14 cellular contexts compared by ENCODE assay signal in the genomic region with DNA sequence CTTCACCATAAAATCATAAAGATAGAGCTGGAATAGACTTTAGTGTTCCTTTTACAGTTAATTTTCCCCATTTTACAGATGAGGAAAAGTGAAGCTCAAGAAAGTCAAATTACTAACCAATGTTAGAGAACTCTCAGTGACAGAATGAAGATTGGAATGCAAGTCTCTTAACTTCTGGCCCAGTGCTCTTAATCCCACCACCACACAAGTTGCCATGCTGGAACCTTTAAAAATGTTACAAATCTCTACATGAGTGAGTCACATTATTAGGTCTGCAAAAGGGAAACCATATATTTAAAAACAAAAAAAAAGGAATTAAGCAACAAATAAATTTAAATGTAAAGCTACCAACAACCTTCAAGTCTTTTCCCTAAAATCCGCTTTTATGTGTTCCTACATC. TPM values are rescaled to one million over a fixed set of nuclear protein-coding genes. Genes with fewer than 3 reads are reported as not detected.
DNase-seq lines count a peak whose midpoint lies in the region; ATAC-seq, FAIRE-seq and TF ChIP-seq lines count a peak whose summit lies in the region.
"Had no signal": no experiment of that assay in that cellular context is flagged by ENCODE, and none has a peak within 500 bp of the region (broad histone marks: within the 10 kb centered on the region; RNA-seq: fewer than 3 reads in every experiment).

No MANE protein-coding gene starts in this region.

- peaks cover 74% of the 10 kb centered on the region for H3K4me1 Mint-ChIP-seq in chondrocyte (ENCODE audit: low read depth)
- peaks cover 47% of the 10 kb centered on the region for H3K4me1 Mint-ChIP-seq in mesothelial cell of epicardium
- peaks cover 24 to 37% (median 34%) of the 10 kb centered on the region in 7 donors for H3K4me1 Mint-ChIP-seq in naive thymus-derived CD4-positive, alpha-beta T cell

- TF ChIP-seq POLR2A in A549 (IDR thresholded peaks at IDR 0.05; ENCODE audit: low read length): no peak
- TF ChIP-seq POLR2A in IMR-90 (IDR thresholded peaks at IDR 0.05; ENCODE audit: low read depth, low read length): no peak

- H2BK5ac ChIP-seq in IMR-90 (ENCODE audit: low read depth, low read length, poor library complexity, severe bottlenecking): peak overlapping the region; percentile 73

- no peak overlapping the region for H2AK5ac ChIP-seq in IMR-90 (ENCODE audit: low read depth, low read length)

- dilution Hi-C loops in IMR-90 (cut with HindIII; ENCODE audit: low sequenced_read_pairs, unreplicated experiment): no loop called here

- no peak overlapping the region for H2BK15ac ChIP-seq in IMR-90 (ENCODE audit: low read depth, low read length)

- no peak overlapping the region for H2BK120ac ChIP-seq in IMR-90 (ENCODE audit: low read depth, low read length)

- H2AFZ ChIP-seq in IMR-90 (replicated peaks; ENCODE audit: low read length, poor library complexity): no peak overlapping the region

- no peaks in the 10 kb centered on the region for H3K9me3 ChIP-seq in A549
- H3K9me3 ChIP-seq in IMR-90 (ENCODE audit: control insufficient read depth, insufficient read depth, low read length): no peaks in the 10 kb centered on the region
- no peaks in the 10 kb centered on the region for H3K9me3 ChIP-seq in naive thymus-derived CD4-positive, alpha-beta T cell (ENCODE audit: control insufficient read depth in 2 of 3, low read length in 3 of 3)
- H3K9me3 ChIP-seq: tibial nerve had no signal

- H3K4me3 ChIP-seq in A549 (no peak overlapping the region; the same call in 2 of the 3 replicates), IMR-90 (ENCODE audit: insufficient read depth, low read depth, low read length) (no peak overlapping the region)
- no peak overlapping the region for H3K4me3 ChIP-seq in naive thymus-derived CD4-positive, alpha-beta T cell (ENCODE audit: low read length)
- H3K4me3 ChIP-seq: tibial nerve had no signal

- FAIRE-seq in A549 (lab: Jason Lieb, UNC): no peak

- no peak for TF ChIP-seq EP300 in A549 (IDR thresholded peaks at IDR 0.05)

- no peak for ATAC-seq in A549
- ATAC-seq in IMR-90 (ENCODE audit: low read depth): no peak
- ATAC-seq in naive thymus-derived CD4-positive, alpha-beta T cell: no peak
- ATAC-seq: activated naive CD4-positive, alpha-beta T cell treated with anti-CD3 and anti-CD28 coated beads, Interleukin-2, amount 50 U/mL, for 72 hours; HCT116 had no signal

- no peaks in the 10 kb centered on the region for H3K27me3 Mint-ChIP-seq in chondrocyte (ENCODE audit: low read depth)
- H3K27me3 Mint-ChIP-seq in mesothelial cell of epicardium (ENCODE audit: low read depth): peaks cover 4% of the 10 kb centered on the region
- peaks cover 49 to 79% (median 65%) of the 10 kb centered on the region in 5 donors for H3K27me3 Mint-ChIP-seq in naive thymus-derived CD4-positive, alpha-beta T cell

- in situ Hi-C loops in IMR-90 (cut with MboI; ENCODE audit: low sequenced_read_pairs): no loop called here

- no peak overlapping the region for H3K14ac ChIP-seq in IMR-90 (replicated peaks; ENCODE audit: low read depth, low read length)

- H4K8ac ChIP-seq in IMR-90 (ENCODE audit: low read depth in 2 of 2, low read length in 2 of 2): no peak overlapping the region

- CTCF ChIA-PET in A549 (lab: Yijun Ruan, JAX): no interaction called here
- CTCF ChIA-PET in IMR-90 (lab: Yijun Ruan, JAX): interaction anchor here (0.6 kb wide), 1 partner anchor 25 kb away, joined by 3 read pairs; no protein-coding TSS in a partner anchor
- CTCF ChIA-PET in naive thymus-derived CD4-positive, alpha-beta T cell (lab: Charles Lee): no interaction called here

- H3K27ac Mint-ChIP-seq in chondrocyte (ENCODE audit: unreplicated experiment) (peak overlapping the region; percentile 79), mesothelial cell of epicardium (peak overlapping the region; percentile 62)
- H3K27ac Mint-ChIP-seq in naive thymus-derived CD4-positive, alpha-beta T cell: no peak overlapping the region
- H3K27ac Mint-ChIP-seq: activated naive CD4-positive, alpha-beta T cell treated with anti-CD3 and anti-CD28 coated beads, Interleukin-2, amount 50 U/mL, for 72 hours had no signal

- H3K4me2 ChIP-seq in A549 (peak overlapping the region; percentile 97), IMR-90 (ENCODE audit: low read depth, low read length) (peak overlapping the region; percentile 48)

- no peak overlapping the region for H3K23ac ChIP-seq in IMR-90 (ENCODE audit: low read depth, low read length)

- H3K4me3 Mint-ChIP-seq in chondrocyte (ENCODE audit: unreplicated experiment) (peak overlapping the region; percentile 80), mesothelial cell of epicardium (no peak overlapping the region)
- no peak overlapping the region for H3K4me3 Mint-ChIP-seq in naive thymus-derived CD4-positive, alpha-beta T cell

- no peak overlapping the region for H3K56ac ChIP-seq in IMR-90 (ENCODE audit: extremely low read depth, insufficient read depth, low read length)

- H3K36me3 ChIP-seq in IMR-90 (ENCODE audit: control insufficient read depth, insufficient read depth, low read length): no peaks in the 10 kb centered on the region
- no peaks in the 10 kb centered on the region for H3K36me3 ChIP-seq in naive thymus-derived CD4-positive, alpha-beta T cell (ENCODE audit: control insufficient read depth in 2 of 3, insufficient read depth in 3 of 3, low read length in 3 of 3)
- H3K36me3 ChIP-seq: tibial nerve had no signal

- H3K9me3 Mint-ChIP-seq in chondrocyte (ENCODE audit: low read depth) (no peaks in the 10 kb centered on the region), mesothelial cell of epicardium (no peaks in the 10 kb centered on the region)
- no peaks in the 10 kb centered on the region for H3K9me3 Mint-ChIP-seq in naive thymus-derived CD4-positive, alpha-beta T cell
- H3K9me3 Mint-ChIP-seq: activated naive CD4-positive, alpha-beta T cell treated with anti-CD3 and anti-CD28 coated beads, Interleukin-2, amount 50 U/mL, for 72 hours had no signal

- POLR2A ChIA-PET in A549 (lab: Yijun Ruan, JAX): no interaction called here
- POLR2A ChIA-PET in IMR-90 (lab: Charles Lee; ENCODE audit: unreplicated experiment): no interaction called here
- POLR2A ChIA-PET in naive thymus-derived CD4-positive, alpha-beta T cell (lab: Charles Lee): no interaction called here

- intact Hi-C loops in IMR-90 (cut with micrococcal nuclease): loop anchor here (5.0 to 10.0 kb wide), 2 partner anchors 87 to 440 kb away; a partner anchor contains a TSS
- intact Hi-C loops in naive thymus-derived CD4-positive, alpha-beta T cell (cut with micrococcal nuclease): loop anchor here (5.0 to 10.0 kb wide), 2 partner anchors 1140 to 1143 kb away; a partner anchor contains a TSS

- H2AK9ac ChIP-seq in IMR-90 (replicated peaks; ENCODE audit: low read depth, low read length, poor library complexity): no peak overlapping the region

- H3K18ac ChIP-seq in IMR-90 (ENCODE audit: low read depth, low read length): no peak overlapping the region

- H3K4me1 ChIP-seq in A549: peaks cover 67% of the 10 kb centered on the region
- peaks cover 5% of the 10 kb centered on the region for H3K4me1 ChIP-seq in IMR-90 (ENCODE audit: control insufficient read depth, insufficient read depth, low read length)
- peaks cover 26% of the 10 kb centered on the region in 2 donors for H3K4me1 ChIP-seq in naive thymus-derived CD4-positive, alpha-beta T cell (ENCODE audit: control insufficient read depth in 2 of 2, insufficient read depth in 2 of 2, low read length in 2 of 2)

- peaks cover 0 to 16% of the 10 kb centered on the region in 2 experiments; a peak in 2 of 4 replicates for H3K79me1 ChIP-seq in IMR-90 (ENCODE audit: low read depth in 1 of 2, low read length in 2 of 2)

- H3K27ac ChIP-seq in A549 (no peak overlapping the region), IMR-90 (ENCODE audit: insufficient read depth, low read length) (no peak overlapping the region)
- H3K27ac ChIP-seq in naive thymus-derived CD4-positive, alpha-beta T cell (ENCODE audit: low read depth, low read length): no peak overlapping the region

- no peak overlapping the region for H3K9ac ChIP-seq in IMR-90 (ENCODE audit: low read depth, low read length)

- no peaks in the 10 kb centered on the region for H3K36me3 Mint-ChIP-seq in chondrocyte (ENCODE audit: low read depth)
- no peaks in the 10 kb centered on the region for H3K36me3 Mint-ChIP-seq in mesothelial cell of epicardium
- H3K36me3 Mint-ChIP-seq in naive thymus-derived CD4-positive, alpha-beta T cell: no peaks in the 10 kb centered on the region
- H3K36me3 Mint-ChIP-seq: activated naive CD4-positive, alpha-beta T cell treated with anti-CD3 and anti-CD28 coated beads, Interleukin-2, amount 50 U/mL, for 72 hours had no signal

- 0 out of 2 replicates have a peak, but pooled peaks cover 4% of the 10 kb centered on the region for H3K9me1 ChIP-seq in IMR-90 (ENCODE audit: insufficient read depth, low read length)

- H3K27me3 ChIP-seq in IMR-90 (ENCODE audit: control insufficient read depth, insufficient read depth, low read length): no peaks in the 10 kb centered on the region
- H3K27me3 ChIP-seq in naive thymus-derived CD4-positive, alpha-beta T cell (ENCODE audit: control insufficient read depth in 2 of 2, insufficient read depth in 2 of 2, low read length in 2 of 2): peaks cover 3 to 18% of the 10 kb centered on the region in 2 donors
- H3K27me3 ChIP-seq: tibial nerve had no signal

- TF ChIP-seq CTCF in A549 (IDR thresholded peaks at IDR 0.05) (no peak), IMR-90 (conservative IDR thresholded peaks at IDR 0.05; ENCODE audit: low read depth, low read length) (no peak), chondrocyte (IDR thresholded peaks at IDR 0.05) (no peak), mesothelial cell of epicardium (IDR thresholded peaks at IDR 0.05; ENCODE audit: unreplicated experiment) (no peak)

- no TSS peak for BruUV-seq in IMR-90 (replicated peaks; lab: Mats Ljungman, UMichigan)

- H3K4ac ChIP-seq in IMR-90 (ENCODE audit: low read depth, low read length): no peak overlapping the region

- 95% methylated on average over 1 of the region's 1 CpG for WGBS in A549 (ENCODE audit: missing lambda C conversion rate)
- WGBS in IMR-90 (ENCODE audit: extremely low coverage in 2 of 2, insufficient read length in 1 of 2), 2 experiments: no CpG with 5 or more reads among the region's 1 CpG

- TF ChIP-seq RAD21 in A549 (conservative IDR thresholded peaks at IDR 0.05 in 1 of 2, IDR thresholded peaks at IDR 0.05 in 1 of 2) (no peak), IMR-90 (IDR thresholded peaks at IDR 0.05; ENCODE audit: low read length) (no peak)

- H4K20me1 ChIP-seq in IMR-90 (ENCODE audit: insufficient read depth, low read length): peaks cover 59% of the 10 kb centered on the region

- H4K91ac ChIP-seq in IMR-90 (ENCODE audit: insufficient read depth, low read depth, low read length): no peak overlapping the region

- no peak for DNase-seq in A549 (ENCODE audit: low read depth in 1 of 2, low spot score in 1 of 2)
- peak; percentile 63 for DNase-seq in IMR-90
- DNase-seq in chondrocyte (ENCODE audit: low spot score): no peak
- DNase-seq in mesothelial cell of epicardium (ENCODE audit: low spot score in 2 of 2, unreplicated experiment in 2 of 2): no peak
- no peak for DNase-seq in NK-92 treated with Interleukin-12 subunit alpha and Interleukin-12 subunit beta, amount 100 ng/mL, for 24 hours (lab: John Stamatoyannopoulos, UW)
- no peak for DNase-seq in effector CD4-positive, alpha-beta T cell
- DNase-seq in medulla oblongata (ENCODE audit: extremely low spot score): no peak
- DNase-seq in naive thymus-derived CD4-positive, alpha-beta T cell: no peak
- DNase-seq: KBM-7, OCI-M1, small intestine had no signal

- H2BK20ac ChIP-seq in IMR-90 (ENCODE audit: low read depth, low read length): no peak overlapping the region

- no peak overlapping the region for H4K5ac ChIP-seq in IMR-90 (ENCODE audit: low read depth, low read length)

RNA-seq across cellular contexts. Expression of a gene that starts 3.5 kb away (rescaled TPM):
- 194 and 201 TPM in 2 replicates for polyA plus RNA-seq in A549 (2011; rRNA removed)
- 63.8 and 70.9 TPM in 2 replicates for polyA plus RNA-seq in A549 (2012; cell fraction: cytosol; rRNA removed)
- 26.5 and 28.7 TPM in 2 replicates for polyA plus RNA-seq in A549 (2012; cell fraction: nucleus; rRNA removed)
- 89.4 to 106 TPM (median 98.8 TPM) in 3 replicates for polyA plus RNA-seq in A549 (2017; fragmentation: RNase III; extraction: RNeasy Plus Mini Kit Qiagen cat#74134 plus additional on column Dnase treatment)
- polyA minus RNA-seq in A549 (2011; rRNA and poly(A)+ RNA removed): 71.5 and 81.4 TPM in 2 replicates
- total RNA-seq in IMR-90 (2012; rRNA removed): 160 and 188 TPM in 2 replicates
- 63.5 and 91.1 TPM in 2 replicates for polyA plus RNA-seq in IMR-90 (2012; rRNA removed)
- polyA plus RNA-seq in IMR-90 (2012; cell fraction: cytosol; rRNA removed): 14.3 and 16.6 TPM in 2 replicates
- polyA plus RNA-seq in IMR-90 (2012; cell fraction: nucleus; rRNA removed; ENCODE audit: low replicate concordance): 5.6 and 63.7 TPM in 2 replicates
- 164 to 189 TPM (median 186 TPM) in 3 replicates for total RNA-seq in chondrocyte
- total RNA-seq in mesothelial cell of epicardium: 98.9 to 106 TPM (median 104 TPM) in 3 replicates
- 1 to 10 TPM; 2.4 to 4.1 (median 2.7) TPM for total RNA-seq in naive thymus-derived CD4-positive, alpha-beta T cell
- under 1 TPM; 0.31 to 0.57 TPM for polyA plus RNA-seq in naive thymus-derived CD4-positive, alpha-beta T cell

RNA-seq across cellular contexts. Expression of a gene that starts 43.7 kb away (rescaled TPM):
- polyA plus RNA-seq in A549 (2011; rRNA removed) (4.4 TPM in 2 replicates), A549 (2017; fragmentation: RNase III; extraction: RNeasy Plus Mini Kit Qiagen cat#74134 plus additional on column Dnase treatment) (1.1 to 1.5 TPM (median 1.2 TPM) in 3 replicates), IMR-90 (2012; rRNA removed) (0.46 and 0.86 TPM in 2 replicates)
- 0.73 and 0.91 TPM in 2 replicates for polyA plus RNA-seq in A549 (2012; cell fraction: cytosol; rRNA removed)
- polyA plus RNA-seq in A549 (2012; cell fraction: nucleus; rRNA removed): 0.23 and 0.32 TPM in 2 replicates
- 2.8 and 5.5 TPM in 2 replicates for polyA minus RNA-seq in A549 (2011; rRNA and poly(A)+ RNA removed)
- total RNA-seq in IMR-90 (2012; rRNA removed) (1.4 and 2.5 TPM in 2 replicates), chondrocyte (4.1 to 6.6 TPM (median 4.3 TPM) in 3 replicates), mesothelial cell of epicardium (3.5 to 4.3 TPM (median 4.3 TPM) in 3 replicates)
- 0.14 and 0.18 TPM in 2 replicates for polyA plus RNA-seq in IMR-90 (2012; cell fraction: cytosol; rRNA removed)
- polyA plus RNA-seq in IMR-90 (2012; cell fraction: nucleus; rRNA removed; ENCODE audit: low replicate concordance): 0.04 and 0.44 TPM in 2 replicates
- total RNA-seq in naive thymus-derived CD4-positive, alpha-beta T cell: 1 to 10 TPM in 4 of 5 experiments, under 1 TPM in 1; 0.92 to 3.3 (median 1.2) TPM
- polyA plus RNA-seq in naive thymus-derived CD4-positive, alpha-beta T cell: under 1 TPM; 0.66 to 0.99 TPM

Comparison
In these comparisons a context has a peak if more than half of its experiments do, and no peak if none do; other contexts are left out.
1. H3K27ac Mint-ChIP-seq: peak in chondrocyte (single experiment) and mesothelial cell of epicardium (single experiment); none in naive thymus-derived CD4-positive, alpha-beta T cell (0 of 9).
2. RNA of a gene that starts 3.5 kb away (total RNA-seq): 164 to 189 TPM in chondrocyte, 160 to 188 TPM in IMR-90 and 98.9 to 106 TPM in mesothelial cell of epicardium; 2.4 to 4.1 TPM in naive thymus-derived CD4-positive, alpha-beta T cell; every median in the first group is over 10 times any median in the second.